ENCODE assay signal across 15 cellular contexts in genomic region chr6:21785162-21785561, GRCh38.
DNase-seq lines count a peak whose midpoint lies in the region; ATAC-seq, FAIRE-seq and TF ChIP-seq lines count a peak whose summit lies in the region.
"Had no signal": no experiment of that assay in that cellular context is flagged by ENCODE, and none has a peak within 500 bp of the region (broad histone marks: within the 10 kb centered on the region; RNA-seq: fewer than 3 reads in every experiment).

No MANE protein-coding gene starts in this region.

- no peak overlapping the region for H3K9ac ChIP-seq in endothelial cell of umbilical vein (replicated peaks; ENCODE audit: extremely low read depth, insufficient read depth, low read length)
- H3K9ac ChIP-seq: BLaER1 had no signal

- H3K9me3 Mint-ChIP-seq in stimulated activated naive CD8-positive, alpha-beta T cell treated with anti-CD3 and anti-CD28 coated beads, Interleukin-15, amount 100 ng/mL, for 72 hours, result no peaks in the 10 kb centered on the region
- H3K9me3 Mint-ChIP-seq in CD4-positive, alpha-beta memory T cell, result peaks cover 0 to 3% (median 0%) of the 10 kb centered on the region in 8 donors
- H3K9me3 Mint-ChIP-seq: T-helper 1 cell treated with Interleukin-12 subunit alpha and Interleukin-12 subunit beta and Interleukin-4 antibody, amounts not matched to agents 30 μg/mL and 1 μg/mL, for 36 hours had no signal

- CTCF ChIA-PET in endothelial cell of umbilical vein (lab: Charles Lee), result interaction anchor here (1.6 kb wide), 1 partner anchor 14 kb away, joined by 4 read pairs; no protein-coding TSS in a partner anchor
- CTCF ChIA-PET in CD4-positive, alpha-beta memory T cell (lab: Charles Lee; ENCODE audit: partially characterized antibody), result interaction anchor here (0.9 kb wide), 1 partner anchor 13 kb away, joined by 3 read pairs; no protein-coding TSS in a partner anchor

- intact Hi-C loops in endothelial cell of umbilical vein (cut with micrococcal nuclease) (no loop called here), ovary (cut with DNase I) (no loop called here)
- intact Hi-C loops in CD4-positive, alpha-beta memory T cell (cut with micrococcal nuclease), result no loop called here

- H3K27me3 ChIP-seq in endothelial cell of umbilical vein (ENCODE audit: control insufficient read depth in 2 of 2, insufficient read depth in 2 of 2, low read length in 2 of 2) (no peaks in the 10 kb centered on the region), ovary (no peaks in the 10 kb centered on the region)
- H3K27me3 ChIP-seq in CD4-positive, alpha-beta memory T cell (ENCODE audit: insufficient read depth, low read length), result no peaks in the 10 kb centered on the region
- H3K27me3 ChIP-seq: BLaER1 had no signal

- no peak for TF ChIP-seq EP300 in ovary (IDR thresholded peaks at IDR 0.05)

- H3K27ac ChIP-seq in endothelial cell of umbilical vein (ENCODE audit: insufficient read depth, low read depth, low read length) (no peak overlapping the region), ovary (no peak overlapping the region)
- H3K27ac ChIP-seq in CD4-positive, alpha-beta memory T cell (ENCODE audit: low read depth, low read length), result no peak overlapping the region
- H3K27ac ChIP-seq: BLaER1 had no signal

- no peaks in the 10 kb centered on the region for H3K9me3 ChIP-seq in endothelial cell of umbilical vein (replicated peaks; ENCODE audit: control insufficient read depth, insufficient read depth, low read length)
- no peaks in the 10 kb centered on the region for H3K9me3 ChIP-seq in CD4-positive, alpha-beta memory T cell (ENCODE audit: control insufficient read depth in 1 of 2, low read length in 2 of 2)
- no peaks in the 10 kb centered on the region for H3K9me3 ChIP-seq in ovary

- no peaks in the 10 kb centered on the region for H3K36me3 ChIP-seq in endothelial cell of umbilical vein (ENCODE audit: control insufficient read depth in 2 of 2, extremely low read depth in 1 of 2, insufficient read depth in 2 of 2, low read length in 2 of 2)
- H3K36me3 ChIP-seq in CD4-positive, alpha-beta memory T cell (ENCODE audit: insufficient read depth, low read length), result no peaks in the 10 kb centered on the region
- no peaks in the 10 kb centered on the region for H3K36me3 ChIP-seq in ovary
- H3K36me3 ChIP-seq: BLaER1 had no signal

- H3K4me2 ChIP-seq in endothelial cell of umbilical vein (ENCODE audit: insufficient read depth, low read length), result no peak overlapping the region
- H3K4me2 ChIP-seq: BLaER1 had no signal

- H3K36me3 Mint-ChIP-seq in CD4-positive, alpha-beta memory T cell, result no peaks in the 10 kb centered on the region

- BruUV-seq in endothelial cell of umbilical vein (replicated peaks; lab: Mats Ljungman, UMichigan), result no TSS peak

- no peak overlapping the region for H3K4me3 ChIP-seq in endothelial cell of umbilical vein (replicated peaks in 1 of 3; ENCODE audit: insufficient read depth in 1 of 3, low read depth in 1 of 3, low read length in 3 of 3)
- H3K4me3 ChIP-seq in CD4-positive, alpha-beta memory T cell (ENCODE audit: low read length in 2 of 2), result no peak overlapping the region
- H3K4me3 ChIP-seq in ovary, result no peak overlapping the region
- H3K4me3 ChIP-seq: BLaER1 had no signal

- WGBS in ovary, 3 donors, result 88 to 100% (median 94%) methylated on average over 1 of the region's 1 CpG

- H3K27me3 Mint-ChIP-seq in stimulated activated naive CD8-positive, alpha-beta T cell treated with anti-CD3 and anti-CD28 coated beads, Interleukin-15, amount 100 ng/mL, for 72 hours, result peaks cover 4% of the 10 kb centered on the region
- H3K27me3 Mint-ChIP-seq in CD4-positive, alpha-beta memory T cell, result no peaks in the 10 kb centered on the region

- no peak for ATAC-seq in stimulated activated naive CD8-positive, alpha-beta T cell treated with anti-CD3 and anti-CD28 coated beads, Interleukin-15, amount 100 ng/mL, for 72 hours
- no peak for ATAC-seq in stimulated activated naive CD8-positive, alpha-beta T cell treated with anti-CD3 and anti-CD28 coated beads, Interleukin-15, Interleukin-2, amounts not matched to agents 100 U/mL and 50 U/mL, for 24 hours
- ATAC-seq: HCT116 had no signal

- H3K79me2 ChIP-seq in endothelial cell of umbilical vein (ENCODE audit: control insufficient read depth, insufficient read depth, low read length), result no peaks in the 10 kb centered on the region

- DNase-seq in stimulated activated naive CD8-positive, alpha-beta T cell treated with anti-CD3 and anti-CD28 coated beads, Interleukin-15, amount 100 ng/mL, for 72 hours, result no peak
- DNase-seq in stimulated activated naive CD8-positive, alpha-beta T cell treated with anti-CD3 and anti-CD28 coated beads, Interleukin-15, Interleukin-2, amounts not matched to agents 100 U/mL and 50 U/mL, for 24 hours, result no peak
- DNase-seq in M059J (ENCODE audit: low read depth) (peak; percentile 22), endothelial cell of umbilical vein (ENCODE audit: low read depth, low spot score) (no peak), ovary (no peak), HK-2 (ENCODE audit: unreplicated experiment) (no peak)
- no peak for DNase-seq in CD4-positive, alpha-beta memory T cell
- DNase-seq: DMS153, Kasumi-1, NCI-H1436, NCI-H2029 treated with DMSO at 0.1 percent for 48 hours, Right ventricle myocardium superior had no signal

- TF ChIP-seq POLR2A in endothelial cell of umbilical vein (IDR thresholded peaks at IDR 0.05; ENCODE audit: low read depth, low read length) (no peak), ovary (IDR thresholded peaks at IDR 0.05) (no peak)

- dilution Hi-C loops in endothelial cell of umbilical vein (cut with MboI; ENCODE audit: extremely low pct_ligation_motif_present, low sequenced_read_pairs), result no loop called here

- POLR2A ChIA-PET in endothelial cell of umbilical vein (lab: Charles Lee), result no interaction called here
- POLR2A ChIA-PET in CD4-positive, alpha-beta memory T cell (lab: Charles Lee; ENCODE audit: partially characterized antibody), result no interaction called here

- peak overlapping the region in 1 of 2 donors; percentile 29 for H3K4me3 Mint-ChIP-seq in stimulated activated naive CD8-positive, alpha-beta T cell treated with anti-CD3 and anti-CD28 coated beads, Interleukin-15, amount 100 ng/mL, for 72 hours
- H3K4me3 Mint-ChIP-seq in CD4-positive, alpha-beta memory T cell, result no peak overlapping the region
- H3K4me3 Mint-ChIP-seq: T-helper 1 cell treated with Interleukin-12 subunit alpha and Interleukin-12 subunit beta and Interleukin-4 antibody, amounts not matched to agents 30 μg/mL and 1 μg/mL, for 36 hours had no signal

- peaks cover 7% of the 10 kb centered on the region for H3K4me1 Mint-ChIP-seq in stimulated activated naive CD8-positive, alpha-beta T cell treated with anti-CD3 and anti-CD28 coated beads, Interleukin-15, amount 100 ng/mL, for 72 hours
- H3K4me1 Mint-ChIP-seq in CD4-positive, alpha-beta memory T cell, result no peaks in the 10 kb centered on the region

- no peak overlapping the region for H2AFZ ChIP-seq in endothelial cell of umbilical vein (ENCODE audit: low read depth, low read length)

- H4K20me1 ChIP-seq in endothelial cell of umbilical vein (replicated peaks; ENCODE audit: control insufficient read depth, extremely low read depth, insufficient read depth, low read length), result no peaks in the 10 kb centered on the region
- H4K20me1 ChIP-seq: BLaER1 had no signal

- FAIRE-seq in endothelial cell of umbilical vein (lab: Jason Lieb, UNC), result peak; percentile 4

- no peak for TF ChIP-seq CTCF in endothelial cell of umbilical vein (IDR thresholded peaks at IDR 0.05; ENCODE audit: extremely low read depth in 1 of 2, insufficient read depth in 1 of 2, low read depth in 1 of 2, low read length in 2 of 2)
- TF ChIP-seq CTCF in ovary (IDR thresholded peaks at IDR 0.05), result no peak

- H3K27ac Mint-ChIP-seq in stimulated activated naive CD8-positive, alpha-beta T cell treated with anti-CD3 and anti-CD28 coated beads, Interleukin-15, amount 100 ng/mL, for 72 hours, result peak overlapping the region; percentile 64 to 91
- no peak overlapping the region for H3K27ac Mint-ChIP-seq in CD4-positive, alpha-beta memory T cell
- H3K27ac Mint-ChIP-seq: T-helper 1 cell treated with Interleukin-12 subunit alpha and Interleukin-12 subunit beta and Interleukin-4 antibody, amounts not matched to agents 30 μg/mL and 1 μg/mL, for 36 hours had no signal

- H3K9me1 ChIP-seq in endothelial cell of umbilical vein (replicated peaks; ENCODE audit: control insufficient read depth, extremely low read depth, insufficient read depth, low read length), result no peaks in the 10 kb centered on the region

- no peaks in the 10 kb centered on the region for H3K4me1 ChIP-seq in endothelial cell of umbilical vein (ENCODE audit: control insufficient read depth, extremely low read depth, insufficient read depth, low read length)
- no peaks in the 10 kb centered on the region for H3K4me1 ChIP-seq in CD4-positive, alpha-beta memory T cell (ENCODE audit: insufficient read depth, low read length)
- no peaks in the 10 kb centered on the region for H3K4me1 ChIP-seq in ovary (ENCODE audit: insufficient read depth)
- H3K4me1 ChIP-seq: BLaER1 had no signal

TF ChIP-seq in endothelial cell of umbilical vein, 7 proteins besides CTCF, POLR2A, EP300 and RAD21:
- TF ChIP-seq MAX (IDR thresholded peaks at IDR 0.05; ENCODE audit: insufficient read depth, insufficient read length) (no peak), FOS (IDR thresholded peaks at IDR 0.05; ENCODE audit: borderline replicate concordance, insufficient read depth, low read length) (no peak), MYC (IDR thresholded peaks at IDR 0.05; ENCODE audit: low read depth, low read length) (no peak), GATA2 (IDR thresholded peaks at IDR 0.05; ENCODE audit: insufficient read depth, insufficient read length, low read depth, low read length) (no peak), EZH2 (IDR thresholded peaks at IDR 0.05; ENCODE audit: borderline replicate concordance, low read depth, low read length, severe bottlenecking) (no peak), JUN (IDR thresholded peaks at IDR 0.05; ENCODE audit: borderline replicate concordance, insufficient read depth, insufficient read length, low read depth) (no peak), POLR2AphosphoS5 (IDR thresholded peaks at IDR 0.05; ENCODE audit: insufficient read depth, low read depth, low read length) (no peak)
TF ChIP-seq in endothelial cell of umbilical vein: peak in this region for 0.

Comparison
In these comparisons a context has a peak if more than half of its experiments do, and no peak if none do; other contexts are left out.
1. H3K27ac Mint-ChIP-seq: peak in stimulated activated naive CD8-positive, alpha-beta T cell treated with anti-CD3 and anti-CD28 coated beads, Interleukin-15, amount 100 ng/mL, for 72 hours (2 of 2); none in CD4-positive, alpha-beta memory T cell (0 of 7).